10 cellular contexts compared by ENCODE assay signal in genomic region chr19:33683881-33684549, GRCh38.
DNase-seq lines count a peak whose midpoint lies in the region; ATAC-seq and TF ChIP-seq lines count a peak whose summit lies in the region.
"Had no signal": no experiment of that assay in that cellular context is flagged by ENCODE, and none has a peak within 500 bp of the region (broad histone marks: within the 10 kb centered on the region; RNA-seq: fewer than 3 reads in every experiment).

No MANE protein-coding gene starts in this region.

- no peak overlapping the region for H3K4me3 ChIP-seq in adipocyte (ENCODE audit: low read length)
- H3K4me3 ChIP-seq: esophagus squamous epithelium had no signal

- no peak overlapping the region for H3K9ac ChIP-seq in adipocyte (ENCODE audit: low read length)

- no peaks in the 10 kb centered on the region for H3K9me3 ChIP-seq in adipocyte (ENCODE audit: control insufficient read depth, low read length)
- H3K9me3 ChIP-seq in CD4-positive, alpha-beta T cell (ENCODE audit: control insufficient read depth, low read length) = no peaks in the 10 kb centered on the region
- H3K9me3 ChIP-seq: esophagus squamous epithelium had no signal

- no peak for TF ChIP-seq CTCF in CD4-positive, alpha-beta T cell (IDR thresholded peaks at IDR 0.05)

- CTCF ChIA-PET in CD4-positive, alpha-beta T cell (lab: Charles Lee) = no interaction called here

- H3K27ac ChIP-seq in CD4-positive, alpha-beta T cell (ENCODE audit: low read depth, low read length) = no peak overlapping the region
- H3K27ac ChIP-seq: esophagus squamous epithelium had no signal

- H3K27me3 Mint-ChIP-seq in stimulated activated naive CD8-positive, alpha-beta T cell treated with anti-CD3 and anti-CD28 coated beads, Interleukin-15, amount 100 ng/mL, for 72 hours = peaks cover 52% of the 10 kb centered on the region
- peaks cover 42% of the 10 kb centered on the region for H3K27me3 Mint-ChIP-seq in CD4-positive, alpha-beta T cell

- H3K4me1 Mint-ChIP-seq in stimulated activated naive CD8-positive, alpha-beta T cell treated with anti-CD3 and anti-CD28 coated beads, Interleukin-15, amount 100 ng/mL, for 72 hours = no peaks in the 10 kb centered on the region
- H3K4me1 Mint-ChIP-seq in CD4-positive, alpha-beta T cell (ENCODE audit: low read depth) = no peaks in the 10 kb centered on the region

- ATAC-seq in stimulated activated naive CD8-positive, alpha-beta T cell treated with anti-CD3 and anti-CD28 coated beads, Interleukin-15, Interleukin-2, amounts not matched to agents 100 U/mL and 50 U/mL, for 24 hours = peak; percentile 30
- no peak for ATAC-seq in stimulated activated naive CD8-positive, alpha-beta T cell treated with anti-CD3 and anti-CD28 coated beads, Interleukin-15, amount 100 ng/mL, for 72 hours
- no peak for ATAC-seq in HG02981 (IDR thresholded peaks at IDR 0.05; ENCODE audit: unreplicated experiment)
- no peak for ATAC-seq in HG02870 (IDR thresholded peaks at IDR 0.05; ENCODE audit: unreplicated experiment)
- no peak for ATAC-seq in CD4-positive, alpha-beta T cell (ENCODE audit: poor library complexity)
- no peak for ATAC-seq in HG03378 (IDR thresholded peaks at IDR 0.05; ENCODE audit: unreplicated experiment)

- H3K27ac Mint-ChIP-seq in stimulated activated naive CD8-positive, alpha-beta T cell treated with anti-CD3 and anti-CD28 coated beads, Interleukin-15, amount 100 ng/mL, for 72 hours = no peak overlapping the region
- no peak overlapping the region for H3K27ac Mint-ChIP-seq in CD4-positive, alpha-beta T cell

- H3K9me3 Mint-ChIP-seq in stimulated activated naive CD8-positive, alpha-beta T cell treated with anti-CD3 and anti-CD28 coated beads, Interleukin-15, amount 100 ng/mL, for 72 hours = no peaks in the 10 kb centered on the region
- H3K9me3 Mint-ChIP-seq in CD4-positive, alpha-beta T cell = no peaks in the 10 kb centered on the region

- DNase-seq in stimulated activated naive CD8-positive, alpha-beta T cell treated with anti-CD3 and anti-CD28 coated beads, Interleukin-15, Interleukin-2, amounts not matched to agents 100 U/mL and 50 U/mL, for 24 hours = no peak
- no peak for DNase-seq in stimulated activated naive CD8-positive, alpha-beta T cell treated with anti-CD3 and anti-CD28 coated beads, Interleukin-15, amount 100 ng/mL, for 72 hours
- peak; percentile 50 for DNase-seq in adipocyte (ENCODE audit: low read depth)
- peak; percentile 96 for DNase-seq in iPS-NIHi7 (ENCODE audit: extremely low spot score)
- no peak for DNase-seq in CD4-positive, alpha-beta T cell
- DNase-seq: esophagus squamous epithelium, GF-D8 had no signal

- intact Hi-C loops in CD4-positive, alpha-beta T cell (cut with DNase I, micrococcal nuclease) = no loop called here

- no peaks in the 10 kb centered on the region for H3K36me3 ChIP-seq in adipocyte (ENCODE audit: control insufficient read depth, insufficient read depth, low read length, severe bottlenecking)
- H3K36me3 ChIP-seq: esophagus squamous epithelium had no signal

- peaks cover 46% of the 10 kb centered on the region for H3K27me3 ChIP-seq in adipocyte (replicated peaks; ENCODE audit: control insufficient read depth, insufficient read depth, low read length)
- H3K27me3 ChIP-seq in CD4-positive, alpha-beta T cell (ENCODE audit: control insufficient read depth, insufficient read depth, low read length) = peaks cover 25% of the 10 kb centered on the region

- POLR2A ChIA-PET in CD4-positive, alpha-beta T cell (lab: Charles Lee) = no interaction called here

- no peaks in the 10 kb centered on the region for H3K4me1 ChIP-seq in adipocyte (ENCODE audit: control insufficient read depth, insufficient read depth, low read length)

- no peak overlapping the region for H3K4me3 Mint-ChIP-seq in stimulated activated naive CD8-positive, alpha-beta T cell treated with anti-CD3 and anti-CD28 coated beads, Interleukin-15, amount 100 ng/mL, for 72 hours
- no peak overlapping the region for H3K4me3 Mint-ChIP-seq in CD4-positive, alpha-beta T cell

- H3K36me3 Mint-ChIP-seq in CD4-positive, alpha-beta T cell (ENCODE audit: low read depth) = no peaks in the 10 kb centered on the region

Comparison
In these comparisons a context has a peak if more than half of its experiments do, and no peak if none do; other contexts are left out.
1. DNase-seq: peak in adipocyte (single experiment) and iPS-NIHi7 (single experiment); none in stimulated activated naive CD8-positive, alpha-beta T cell treated with anti-CD3 and anti-CD28 coated beads, Interleukin-15, Interleukin-2, amounts not matched to agents 100 U/mL and 50 U/mL, for 24 hours (single experiment), stimulated activated naive CD8-positive, alpha-beta T cell treated with anti-CD3 and anti-CD28 coated beads, Interleukin-15, amount 100 ng/mL, for 72 hours (0 of 2) and CD4-positive, alpha-beta T cell (0 of 10).